36 cellular contexts compared by ENCODE assay signal in the genomic region with DNA sequence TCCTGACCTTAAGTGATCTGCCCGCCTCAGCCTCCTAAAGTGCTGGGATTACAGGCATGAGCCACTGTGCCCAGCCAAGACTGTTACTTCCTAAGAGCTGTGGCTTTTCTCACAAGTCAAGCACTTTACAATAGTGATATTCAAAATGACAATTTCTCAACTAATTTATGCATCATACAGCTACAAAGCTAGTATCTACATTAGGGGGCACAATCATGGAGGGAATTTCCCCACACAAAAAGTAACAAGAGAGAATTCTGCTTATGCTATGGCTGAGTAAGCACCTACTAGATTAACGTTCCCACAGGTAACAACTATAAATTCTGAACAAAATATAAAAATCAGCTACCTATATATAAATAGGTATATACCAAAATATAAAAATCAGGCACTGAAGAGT.
"Had no signal": no experiment of that assay in that cellular context is flagged by ENCODE, and none has a peak within 500 bp of the region (broad histone marks: within the 10 kb centered on the region; RNA-seq: fewer than 3 reads in every experiment).

No MANE protein-coding gene starts in this region.

- FAIRE-seq: astrocyte, bronchial epithelial cell had no signal

- ATAC-seq: activated naive CD4-positive, alpha-beta T cell treated with anti-CD3 and anti-CD28 coated beads, Interleukin-2, amount 50 U/mL, for 72 hours; activated naive CD8-positive, alpha-beta T cell treated with anti-CD3 and anti-CD28 coated beads, Interleukin-2, amount 50 U/mL, for 24 hours; activated T-cell treated with anti-CD3 and anti-CD28 coated beads, Interleukin-2, amount 50 U/mL, for 4 hours; activated T-cell treated with anti-CD3 and anti-CD28 coated beads, Interleukin-2, amount 50 U/mL, for 72 hours; activated T-helper 17 cell treated with anti-CD3 and anti-CD28 coated beads, Interleukin-2, amount 50 U/mL, for 72 hours; body of pancreas had no signal

- H3K9me3 Mint-ChIP-seq: activated T-cell treated with anti-CD3 and anti-CD28 coated beads, Interleukin-2, amount 50 U/mL, for 24 hours; activated T-helper 2 cell treated with anti-CD3 and anti-CD28 coated beads, Interferon-gamma antibody, Interleukin-2, Interleukin-4, amounts not matched to agents 10 μg/mL and 5 μg/mL and 100 μg/mL, durations not matched to agents 14 hours and 24 hours and 36 hours had no signal

- H3K36me3 Mint-ChIP-seq: activated naive CD4-positive, alpha-beta T cell treated with anti-CD3 and anti-CD28 coated beads, Interleukin-2, amount 10 ng/mL, durations not matched to agents 7 days and 5 days; activated naive CD8-positive, alpha-beta T cell treated with anti-CD3 and anti-CD28 coated beads for 36 hours had no signal

- H3K27me3 Mint-ChIP-seq: activated naive CD4-positive, alpha-beta T cell treated with anti-CD3 and anti-CD28 coated beads, Interleukin-2, amount 10 ng/mL, durations not matched to agents 7 days and 5 days; activated naive CD4-positive, alpha-beta T cell treated with anti-CD3 and anti-CD28 coated beads, Interleukin-2, amount 50 U/mL, for 24 hours; activated naive CD8-positive, alpha-beta T cell; activated naive CD8-positive, alpha-beta T cell treated with anti-CD3 and anti-CD28 coated beads for 36 hours; activated naive CD8-positive, alpha-beta T cell treated with anti-CD3 and anti-CD28 coated beads, Interleukin-2, amount 10 ng/mL, durations not matched to agents 7 days and 5 days; activated naive CD8-positive, alpha-beta T cell treated with anti-CD3 and anti-CD28 coated beads, Interleukin-2, amount 50 U/mL, for 24 hours; activated T-cell treated with anti-CD3 and anti-CD28 coated beads, Interleukin-2, amount 50 U/mL, for 24 hours; activated T-helper 17 cell treated with anti-CD3 and anti-CD28 coated beads, Interleukin-2, amount 50 U/mL, for 72 hours; brain; central memory CD8-positive, alpha-beta T cell had no signal

- DNase-seq: activated effector memory CD4-positive, alpha-beta T cell treated with anti-CD3 and anti-CD28 coated beads, Interleukin-2, amount 50 U/mL, for 16 hours; activated effector memory CD4-positive, alpha-beta T cell treated with Interleukin-2 at 50 U/mL for 16 hours; activated gamma-delta T cell; activated gamma-delta T cell treated with Interleukin-2 at 50 U/mL for 16 hours; activated naive CD4-positive, alpha-beta T cell; activated naive CD4-positive, alpha-beta T cell treated with anti-CD3 and anti-CD28 coated beads for 36 hours; activated naive CD4-positive, alpha-beta T cell treated with anti-CD3 and anti-CD28 coated beads, Interleukin-2, amount 10 ng/mL, durations not matched to agents 7 days and 5 days; activated naive CD4-positive, alpha-beta T cell treated with anti-CD3 and anti-CD28 coated beads, Interleukin-2, amount 50 U/mL, for 16 hours; activated naive CD4-positive, alpha-beta T cell treated with Interleukin-2 at 50 U/mL for 16 hours; activated naive CD8-positive, alpha-beta T cell treated with anti-CD3 and anti-CD28 coated beads for 36 hours; activated naive CD8-positive, alpha-beta T cell treated with anti-CD3 and anti-CD28 coated beads, Interleukin-2, amount 10 ng/mL, durations not matched to agents 7 days and 5 days; activated naive CD8-positive, alpha-beta T cell treated with anti-CD3 and anti-CD28 coated beads, Interleukin-2, amount 50 U/mL, for 24 hours; activated T-cell treated with anti-CD3 and anti-CD28 coated beads, Interleukin-2, amount 50 U/mL, for 1 hour; activated T-cell treated with anti-CD3 and anti-CD28 coated beads, Interleukin-2, amount 50 U/mL, for 24 hours; activated T-cell treated with anti-CD3 and anti-CD28 coated beads, Interleukin-2, amount 50 U/mL, for 4 hours; activated T-cell treated with anti-CD3 and anti-CD28 coated beads, Interleukin-2, amount 50 U/mL, for 48 hours; activated T-cell treated with anti-CD3 and anti-CD28 coated beads, Interleukin-2, amount 50 U/mL, for 72 hours; adrenal gland; amniotic stem cell; amygdala; anterior cingulate cortex; aorta; body of pancreas; brain microvascular endothelial cell; caudate nucleus; cerebellar nuclear complex had no signal

- H3K4me3 Mint-ChIP-seq: activated naive CD4-positive, alpha-beta T cell treated with anti-CD3 and anti-CD28 coated beads for 36 hours; activated naive CD4-positive, alpha-beta T cell treated with anti-CD3 and anti-CD28 coated beads, Interleukin-2, amount 10 ng/mL, durations not matched to agents 7 days and 5 days; activated naive CD4-positive, alpha-beta T cell treated with anti-CD3 and anti-CD28 coated beads, Interleukin-2, amount 50 U/mL, for 24 hours; activated naive CD8-positive, alpha-beta T cell; activated naive CD8-positive, alpha-beta T cell treated with anti-CD3 and anti-CD28 coated beads for 36 hours; activated naive CD8-positive, alpha-beta T cell treated with anti-CD3 and anti-CD28 coated beads, Interleukin-2, amount 10 ng/mL, durations not matched to agents 7 days and 5 days; activated naive CD8-positive, alpha-beta T cell treated with anti-CD3 and anti-CD28 coated beads, Interleukin-2, amount 50 U/mL, for 24 hours; activated T-cell treated with anti-CD3 and anti-CD28 coated beads, Interleukin-2, amount 50 U/mL, for 24 hours; activated T-cell treated with anti-CD3 and anti-CD28 coated beads, Interleukin-2, amount 50 U/mL, for 4 hours; activated T-cell treated with anti-CD3 and anti-CD28 coated beads, Interleukin-2, amount 50 U/mL, for 72 hours; activated T-helper 1 cell treated with anti-CD3 and anti-CD28 coated beads, Interleukin-12 subunit alpha, Interleukin-12 subunit beta, Interleukin-2, Interleukin-4 antibody, amounts not matched to agents 30 ng/mL and 10 ng/mL and 1 ng/mL, durations not matched to agents 14 hours and 24 hours and 36 hours; activated T-helper 17 cell treated with anti-CD3 and anti-CD28 coated beads, Interleukin-2, amount 50 U/mL, for 72 hours; brain; central memory CD8-positive, alpha-beta T cell had no signal

- H3K4me1 Mint-ChIP-seq: activated naive CD4-positive, alpha-beta T cell treated with anti-CD3 and anti-CD28 coated beads, Interleukin-2, amount 10 ng/mL, durations not matched to agents 7 days and 5 days; activated naive CD8-positive, alpha-beta T cell treated with anti-CD3 and anti-CD28 coated beads, Interleukin-2, amount 10 ng/mL, durations not matched to agents 7 days and 5 days; activated T-helper 17 cell treated with anti-CD3 and anti-CD28 coated beads, Interleukin-2, amount 50 U/mL, for 72 hours; brain; central memory CD8-positive, alpha-beta T cell had no signal

- H3K27ac Mint-ChIP-seq: activated naive CD4-positive, alpha-beta T cell treated with anti-CD3 and anti-CD28 coated beads for 36 hours; activated naive CD4-positive, alpha-beta T cell treated with anti-CD3 and anti-CD28 coated beads, Interleukin-2, amount 10 ng/mL, durations not matched to agents 7 days and 5 days; activated naive CD4-positive, alpha-beta T cell treated with anti-CD3 and anti-CD28 coated beads, Interleukin-2, amount 50 U/mL, for 24 hours; activated naive CD4-positive, alpha-beta T cell treated with anti-CD3 and anti-CD28 coated beads, Interleukin-2, amount 50 U/mL, for 72 hours; activated naive CD8-positive, alpha-beta T cell; activated naive CD8-positive, alpha-beta T cell treated with anti-CD3 and anti-CD28 coated beads for 36 hours; activated naive CD8-positive, alpha-beta T cell treated with anti-CD3 and anti-CD28 coated beads, Interleukin-2, amount 10 ng/mL, durations not matched to agents 7 days and 5 days; activated naive CD8-positive, alpha-beta T cell treated with anti-CD3 and anti-CD28 coated beads, Interleukin-2, amount 50 U/mL, for 24 hours; activated T-cell treated with anti-CD3 and anti-CD28 coated beads, Interleukin-2, amount 50 U/mL, for 24 hours; activated T-cell treated with anti-CD3 and anti-CD28 coated beads, Interleukin-2, amount 50 U/mL, for 72 hours; activated T-helper 1 cell treated with anti-CD3 and anti-CD28 coated beads, Interleukin-12 subunit alpha, Interleukin-12 subunit beta, Interleukin-2, Interleukin-4 antibody, amounts not matched to agents 30 ng/mL and 10 ng/mL and 1 ng/mL, durations not matched to agents 14 hours and 24 hours and 36 hours; activated T-helper 17 cell treated with anti-CD3 and anti-CD28 coated beads, Interleukin-2, amount 50 U/mL, for 72 hours; activated T-helper 2 cell treated with anti-CD3 and anti-CD28 coated beads, Interferon-gamma antibody, Interleukin-2, Interleukin-4, amounts not matched to agents 10 μg/mL and 5 μg/mL and 100 μg/mL, durations not matched to agents 14 hours and 24 hours and 36 hours; brain had no signal
